Comparison of ENCODE assay signal across 29 cellular contexts in the genomic region with DNA sequence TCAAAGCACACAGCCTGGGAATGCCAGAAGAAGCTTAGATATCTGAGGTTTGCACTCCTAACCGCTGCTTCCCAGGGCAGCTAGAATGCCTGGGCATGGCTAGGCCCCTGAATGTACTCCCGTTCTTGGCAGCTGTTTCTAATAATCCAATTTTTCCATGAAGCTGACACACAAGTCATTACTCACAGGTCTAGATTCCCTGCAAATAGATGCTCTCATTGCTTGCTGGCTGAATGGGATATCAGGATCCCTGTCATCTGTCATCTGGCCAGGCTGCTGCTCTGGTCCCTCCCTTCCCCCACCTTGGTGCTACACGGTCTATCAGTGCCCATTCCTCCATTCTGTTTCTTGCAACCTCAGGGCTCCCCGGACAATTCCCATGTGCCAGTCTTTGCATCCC. TPM values are rescaled to one million over a fixed set of nuclear protein-coding genes. Genes with fewer than 3 reads are reported as not detected.
"Had no signal": no experiment of that assay in that cellular context is flagged by ENCODE, and none has a peak within 500 bp of the region (broad histone marks: within the 10 kb centered on the region; RNA-seq: fewer than 3 reads in every experiment).

No MANE protein-coding gene starts in this region.

- H3K4me3 Mint-ChIP-seq: activated CD4-positive, alpha-beta T cell treated with anti-CD3 and anti-CD28 coated beads for 36 hours; activated CD8-positive, alpha-beta T cell treated with anti-CD3 and anti-CD28 coated beads, Interleukin-2, amount 10 ng/mL, durations not matched to agents 7 days and 5 days; activated naive CD8-positive, alpha-beta T cell; T-helper 2 cell treated with Interferon-gamma antibody and Interleukin-4, amounts not matched to agents 5 μg/mL and 100 μg/mL, for 36 hours had no signal

- H3K9me3 Mint-ChIP-seq: T-helper 2 cell treated with Interferon-gamma antibody and Interleukin-4, amounts not matched to agents 5 μg/mL and 100 μg/mL, for 36 hours had no signal

- DNase-seq: activated CD4-positive, alpha-beta T cell treated with anti-CD3 and anti-CD28 coated beads for 36 hours; activated CD4-positive, CD25-positive, alpha-beta regulatory T cell; activated CD8-positive, alpha-beta T cell treated with anti-CD3 and anti-CD28 coated beads, Interleukin-2, amount 10 ng/mL, durations not matched to agents 7 days and 5 days; activated effector memory CD4-positive, alpha-beta T cell treated with Interleukin-2 at 50 U/mL for 16 hours; activated naive CD4-positive, alpha-beta T cell treated with Interleukin-2 at 50 U/mL for 16 hours; aorta; body of pancreas; effector CD8-positive, alpha-beta T cell; esophagus squamous epithelium; left ventricle myocardium inferior; mesendoderm; naive B cell; nucleus accumbens; psoas muscle; spleen; stimulated activated naive CD4-positive, alpha-beta T cell treated with Interleukin-2 at 50 U/mL for 16 hours; T-helper 1 cell; testis; transverse colon had no signal

- ATAC-seq: activated CD4-positive, alpha-beta T cell treated with anti-CD3 and anti-CD28 coated beads for 36 hours; activated CD8-positive, alpha-beta T cell treated with anti-CD3 and anti-CD28 coated beads, Interleukin-2, amount 10 ng/mL, durations not matched to agents 7 days and 5 days; body of pancreas; psoas muscle had no signal

- H3K4me3 ChIP-seq: body of pancreas, esophagus squamous epithelium, left ventricle myocardium inferior, lung, psoas muscle, spleen, testis, transverse colon had no signal

- H3K36me3 Mint-ChIP-seq: activated naive CD8-positive, alpha-beta T cell; naive B cell had no signal

- H3K4me1 Mint-ChIP-seq: activated CD4-positive, alpha-beta T cell treated with anti-CD3 and anti-CD28 coated beads for 36 hours had no signal

- H3K9ac ChIP-seq: parathyroid adenoma had no signal

- H3K79me2 ChIP-seq: parathyroid adenoma had no signal

- H3K27ac ChIP-seq: body of pancreas, epithelial cell of prostate, esophagus squamous epithelium, left ventricle myocardium inferior, parathyroid adenoma, psoas muscle, spleen, testis, transverse colon had no signal

- H3K36me3 ChIP-seq: esophagus squamous epithelium, left ventricle myocardium inferior, spleen, transverse colon had no signal

- H3K9me3 ChIP-seq: body of pancreas, esophagus squamous epithelium, left ventricle myocardium inferior, psoas muscle, spleen, testis, transverse colon had no signal

- H2AFZ ChIP-seq: parathyroid adenoma had no signal

- H3K4me1 ChIP-seq: body of pancreas, esophagus squamous epithelium, parathyroid adenoma, psoas muscle, spleen, testis, transverse colon had no signal

- H3K27me3 ChIP-seq: body of pancreas, esophagus squamous epithelium, spleen, testis, transverse colon had no signal

- H3K27ac Mint-ChIP-seq: activated CD4-positive, alpha-beta T cell treated with anti-CD3 and anti-CD28 coated beads for 36 hours; activated CD8-positive, alpha-beta T cell treated with anti-CD3 and anti-CD28 coated beads, Interleukin-2, amount 10 ng/mL, durations not matched to agents 7 days and 5 days; activated naive CD8-positive, alpha-beta T cell; naive B cell; T-helper 2 cell treated with Interferon-gamma antibody and Interleukin-4, amounts not matched to agents 5 μg/mL and 100 μg/mL, for 36 hours had no signal

RNA-seq across cellular contexts. Expression of a gene that starts 40.7 kb away (rescaled TPM):
- total RNA-seq: activated CD4-positive, alpha-beta T cell treated with anti-CD3 and anti-CD28 coated beads for 36 hours; activated CD8-positive, alpha-beta T cell treated with anti-CD3 and anti-CD28 coated beads, Interleukin-2, amount 10 ng/mL, durations not matched to agents 7 days and 5 days; aorta; body of pancreas; dermis microvascular lymphatic vessel endothelial cell; esophagus squamous epithelium; frontal cortex; left ventricle myocardium inferior; lung; mononuclear cell; psoas muscle; spleen; transverse colon had no signal
- polyA plus RNA-seq: adipose tissue, aorta, lung, neural cell, psoas muscle, spleen had no signal
